Comparison of ENCODE assay signal across 8 cellular contexts in the genomic region with DNA sequence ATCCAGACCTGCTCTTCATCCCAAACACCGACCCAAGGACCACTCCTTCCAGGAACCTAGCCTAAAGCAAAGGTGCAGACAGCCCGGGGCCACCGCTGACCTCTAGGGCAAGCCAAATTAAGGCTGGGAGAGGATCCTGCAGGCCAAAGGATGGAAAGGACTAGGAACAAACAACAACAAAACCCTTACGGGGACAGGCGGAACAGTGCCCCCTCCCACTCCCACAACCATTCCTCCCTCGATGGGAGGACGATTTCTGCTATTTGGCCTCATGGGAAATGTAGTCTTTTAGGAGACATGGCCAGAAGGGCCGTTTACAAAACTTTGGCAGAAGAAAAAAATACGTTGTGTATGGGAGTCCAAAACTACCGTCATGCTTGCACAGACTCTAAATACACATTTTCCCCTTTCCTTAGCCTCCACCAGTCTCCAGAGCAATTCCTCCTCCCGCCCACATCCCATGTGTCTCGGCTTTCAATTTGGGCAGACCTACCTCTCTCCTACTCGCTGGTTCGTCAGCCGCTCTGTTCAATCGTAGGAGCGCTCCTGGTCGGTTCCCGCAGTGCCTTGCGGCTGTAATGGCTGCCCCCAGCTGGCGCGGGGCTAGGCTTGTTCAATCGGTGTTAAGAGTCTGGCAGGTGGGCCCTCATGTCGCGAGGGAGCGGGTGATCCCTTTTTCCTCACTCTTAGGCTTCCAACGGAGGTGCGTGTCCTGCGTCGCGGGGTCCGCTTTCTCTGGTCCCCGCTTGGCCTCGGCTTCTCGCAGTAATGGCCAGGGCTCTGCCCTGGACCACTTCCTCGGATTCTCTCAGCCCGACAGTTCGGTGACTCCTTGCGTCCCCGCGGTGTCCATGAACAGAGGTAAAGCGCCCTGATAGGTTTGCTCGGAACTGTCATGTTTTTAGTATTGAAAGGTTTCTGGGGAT. TPM values are rescaled to one million over a fixed set of nuclear protein-coding genes. Genes with fewer than 3 reads are reported as not detected.
DNase-seq lines count a peak whose midpoint lies in the region; ATAC-seq and TF ChIP-seq lines count a peak whose summit lies in the region.

A gene (plus strand): TSS at position 560 of the 926 bp plus-strand sequence. CDS start 19 bp downstream, at position 579.

- no peaks in the 10 kb centered on the region for H3K9me3 ChIP-seq in CD4-positive, alpha-beta T cell (ENCODE audit: control insufficient read depth, low read length)

- POLR2A ChIA-PET in CD4-positive, alpha-beta T cell (lab: Charles Lee) = interaction anchor here (0.8 to 2.5 kb wide), 5 partner anchors 12 to 95 kb away, joined by 4 to 8 read pairs (median 6); a partner anchor contains a TSS

- peak within 1 kb of the TSS; percentile 78 for H3K27ac Mint-ChIP-seq in CD4-positive, alpha-beta T cell
- peak within 1 kb of the TSS; percentile 87 to 93 for H3K27ac Mint-ChIP-seq in effector memory CD8-positive, alpha-beta T cell

- CTCF ChIA-PET in CD4-positive, alpha-beta T cell (lab: Charles Lee) = interaction anchor here (0.6 to 2.4 kb wide), 3 partner anchors 38 to 91 kb away, joined by 3 to 10 read pairs (median 7); a partner anchor contains a TSS

- peaks cover 18% of the 10 kb centered on the region for H3K4me1 Mint-ChIP-seq in CD4-positive, alpha-beta T cell (ENCODE audit: low read depth)
- H3K4me1 Mint-ChIP-seq in effector memory CD8-positive, alpha-beta T cell (ENCODE audit: low read depth in 2 of 2) = peaks cover 9 to 11% of the 10 kb centered on the region in 2 donors

- H3K27me3 Mint-ChIP-seq in CD4-positive, alpha-beta T cell = no peaks in the 10 kb centered on the region
- no peaks in the 10 kb centered on the region for H3K27me3 Mint-ChIP-seq in effector memory CD8-positive, alpha-beta T cell

- peak; percentile 100 for ATAC-seq in CD4-positive, alpha-beta T cell (ENCODE audit: poor library complexity)
- peak; percentile 85 for ATAC-seq in GM19455 (IDR thresholded peaks at IDR 0.05; ENCODE audit: unreplicated experiment)
- peak; percentile 99 for ATAC-seq in effector memory CD8-positive, alpha-beta T cell (replicated peaks)

- peak within 1 kb of the TSS; percentile 72 for H3K27ac ChIP-seq in CD4-positive, alpha-beta T cell (ENCODE audit: low read depth, low read length)

- H3K36me3 Mint-ChIP-seq in CD4-positive, alpha-beta T cell (ENCODE audit: low read depth) = peaks cover 29% of the 10 kb centered on the region
- H3K36me3 Mint-ChIP-seq in effector memory CD8-positive, alpha-beta T cell (ENCODE audit: insufficient read depth) = peaks cover 25% of the 10 kb centered on the region

- no peak for TF ChIP-seq CTCF in CD4-positive, alpha-beta T cell (IDR thresholded peaks at IDR 0.05)

- no peaks in the 10 kb centered on the region for H3K9me3 Mint-ChIP-seq in CD4-positive, alpha-beta T cell
- no peaks in the 10 kb centered on the region for H3K9me3 Mint-ChIP-seq in effector memory CD8-positive, alpha-beta T cell

- peak within 1 kb of the TSS; percentile 91 for H3K4me3 Mint-ChIP-seq in CD4-positive, alpha-beta T cell
- peak within 1 kb of the TSS; percentile 86 to 92 for H3K4me3 Mint-ChIP-seq in effector memory CD8-positive, alpha-beta T cell

- intact Hi-C loops in CD4-positive, alpha-beta T cell (cut with DNase I, micrococcal nuclease) = loop anchor here (1.0 to 5.0 kb wide), 4 partner anchors 12 to 98 kb away; a partner anchor contains a TSS

- no peaks in the 10 kb centered on the region for H3K27me3 ChIP-seq in CD4-positive, alpha-beta T cell (ENCODE audit: control insufficient read depth, insufficient read depth, low read length)

- peak; percentile 69 to 81 (median 75) for DNase-seq in CD4-positive, alpha-beta T cell
- peak; percentile 43 for DNase-seq in HS-27A (ENCODE audit: low read depth)
- peak; percentile 83 for DNase-seq in NOMO-1 treated with DMSO at 0.1 percent for 48 hours (lab: John Stamatoyannopoulos, UW; ENCODE audit: unreplicated experiment)
- DNase-seq in activated CD8-positive, alpha-beta memory T cell treated with anti-CD3 and anti-CD28 coated beads for 4 hours (ENCODE audit: low read depth in 2 of 2) = peak; percentile 62 to 72
- DNase-seq in effector memory CD8-positive, alpha-beta T cell = peak; percentile 73 to 79 (median 75)
- peak; percentile 93 for DNase-seq in medulla oblongata (ENCODE audit: extremely low spot score)
- peak; percentile 68 for DNase-seq in stimulated activated CD8-positive, alpha-beta memory T cell treated with anti-CD3 and anti-CD28 coated beads, Interleukin-12 subunit alpha, Interleukin-12 subunit beta, amount 100 ng/mL, for 1 hour (ENCODE audit: low read depth)

RNA-seq across cellular contexts. Expression of the gene that starts here (rescaled TPM):
- total RNA-seq in CD4-positive, alpha-beta T cell = 10 to 100 TPM; 15.6 to 16.8 TPM

Comparison
In these comparisons a context has a peak if more than half of its experiments do, and no peak if none do; other contexts are left out.
1. Peak in every context shown above with its lines: DNase-seq, ATAC-seq and H3K27ac ChIP-seq.
2. DNase-seq: peak in every context shown above with its lines; median percentile 93 in medulla oblongata; 83 in NOMO-1 treated with DMSO at 0.1 percent for 48 hours; 75 in CD4-positive, alpha-beta T cell; 75 in effector memory CD8-positive, alpha-beta T cell; 68 in stimulated activated CD8-positive, alpha-beta memory T cell treated with anti-CD3 and anti-CD28 coated beads, Interleukin-12 subunit alpha, Interleukin-12 subunit beta, amount 100 ng/mL, for 1 hour; 67 in activated CD8-positive, alpha-beta memory T cell treated with anti-CD3 and anti-CD28 coated beads for 4 hours; 43 in HS-27A.